1 cellular context compared by ENCODE assay signal in the genomic region with DNA sequence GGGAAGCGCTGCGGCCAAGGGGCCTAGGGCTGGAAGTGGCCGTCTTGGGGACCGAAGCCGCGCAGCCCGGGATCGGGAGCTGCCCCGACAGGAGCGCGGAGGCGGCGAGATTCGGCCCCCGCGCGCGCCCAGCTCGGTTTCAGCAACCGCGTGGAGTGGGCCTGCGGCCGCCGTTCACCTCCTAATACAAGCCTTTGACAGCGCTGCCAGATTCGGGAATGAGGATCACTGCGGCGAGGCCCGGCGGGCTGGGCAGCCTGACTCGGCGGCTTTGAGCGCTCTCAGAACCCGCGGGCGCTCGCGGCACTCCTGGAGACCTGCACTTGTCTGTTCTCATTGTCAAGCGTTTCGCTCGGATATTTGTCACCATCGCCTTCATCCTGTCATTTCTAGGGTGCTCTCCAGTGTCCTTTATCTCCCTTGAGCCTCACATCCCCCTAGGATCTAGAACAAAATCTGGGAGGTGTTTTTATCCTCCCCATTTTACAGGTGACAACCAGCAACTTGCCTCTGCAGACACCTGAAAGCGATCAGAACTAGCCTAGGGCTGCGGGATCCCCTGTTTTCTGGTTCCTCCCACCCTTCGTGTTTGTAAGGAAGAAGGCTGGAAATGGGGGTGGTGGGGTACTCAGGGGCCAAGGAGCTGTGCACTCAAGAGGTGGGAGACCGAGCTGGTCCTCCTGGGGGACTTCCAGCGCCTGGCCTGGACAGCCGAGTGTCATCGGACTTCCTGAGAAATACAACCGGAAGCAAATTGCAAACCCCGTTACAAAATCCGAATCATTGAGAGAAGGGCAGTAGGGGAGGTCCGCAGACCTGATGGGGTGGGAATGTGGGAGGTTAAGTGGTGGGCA.
TF ChIP-seq lines count a peak whose summit lies in the region.

No MANE protein-coding gene starts in this region.

TF ChIP-seq in neural cell, 6 proteins besides CTCF, POLR2A, EP300 and RAD21:
- TF ChIP-seq TAF1 (IDR thresholded peaks at IDR 0.05; ENCODE audit: low read depth) (no peak), MXI1 (conservative IDR thresholded peaks at IDR 0.05; ENCODE audit: poor library complexity, severe bottlenecking) (no peak), EZH2 (IDR thresholded peaks at IDR 0.05; ENCODE audit: borderline replicate concordance, insufficient read depth, low read length, poor library complexity, severe bottlenecking) (peak; percentile 67)
